ENCODE assay signal across 15 cellular contexts in genomic region chr3:45332901-45333407, GRCh38.
"Had no signal": no experiment of that assay in that cellular context is flagged by ENCODE, and none has a peak within 500 bp of the region (broad histone marks: within the 10 kb centered on the region; RNA-seq: fewer than 3 reads in every experiment).

No MANE protein-coding gene starts in this region.

- DNase-seq: colonic mucosa; dermis blood vessel endothelial cell; effector CD4-positive, alpha-beta T cell; heart left ventricle; islet precursor cell; mammary epithelial cell; natural killer cell; posterior cingulate gyrus; small intestine; stimulated activated CD4-positive, alpha-beta T cell treated with anti-CD3 and anti-CD28 coated beads, Interleukin-12 subunit alpha, Interleukin-12 subunit beta, amount 100 ng/mL, for 4 hours; stimulated activated naive CD4-positive, alpha-beta T cell treated with Interleukin-2 at 50 U/mL for 16 hours; trophoblast cell had no signal

- H3K36me3 ChIP-seq: colonic mucosa, heart left ventricle, right atrium auricular region had no signal

- H3K27me3 ChIP-seq: colonic mucosa, right atrium auricular region had no signal

- ATAC-seq: esophagus mucosa, heart left ventricle, left lobe of liver, natural killer cell had no signal

- H3K4me3 ChIP-seq: colonic mucosa, heart left ventricle, right atrium auricular region had no signal
